In the genomic region with DNA sequence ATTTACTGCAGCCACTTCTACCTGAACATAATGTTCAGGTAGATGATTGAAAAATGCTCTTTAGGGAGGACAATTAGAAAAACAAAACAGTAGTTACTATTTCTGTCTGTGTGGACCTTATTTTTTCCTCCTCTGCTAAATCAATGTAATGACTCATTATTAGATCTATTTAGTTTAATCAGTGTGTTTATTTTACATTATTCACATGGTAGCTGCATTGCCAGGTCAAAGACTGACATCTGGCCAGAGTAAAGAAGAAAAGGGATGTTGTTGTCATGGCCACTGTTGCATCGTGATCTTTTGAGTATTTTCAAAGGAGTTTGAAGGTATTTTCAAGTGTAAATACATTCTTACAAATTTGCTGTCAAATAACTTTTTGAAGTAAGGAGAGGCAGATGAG, we compare ENCODE assay signal across 21 cellular contexts. TPM values are rescaled to one million over a fixed set of nuclear protein-coding genes. Genes with fewer than 3 reads are reported as not detected.
DNase-seq lines count a peak whose midpoint lies in the region; ATAC-seq and TF ChIP-seq lines count a peak whose summit lies in the region.
"Had no signal": no experiment of that assay in that cellular context is flagged by ENCODE, and none has a peak within 500 bp of the region (broad histone marks: within the 10 kb centered on the region; RNA-seq: fewer than 3 reads in every experiment).

No MANE protein-coding gene starts in this region.

- 32 to 56% methylated on average over 1 of the region's 1 CpG for WGBS in upper lobe of left lung, 2 donors

- H3K27ac Mint-ChIP-seq in activated naive CD8-positive, alpha-beta T cell, result peak overlapping the region; percentile 61
- H3K27ac Mint-ChIP-seq in activated naive CD8-positive, alpha-beta T cell treated with anti-CD3 and anti-CD28 coated beads for 36 hours, result no peak overlapping the region
- H3K27ac Mint-ChIP-seq in activated T-helper 1 cell treated with anti-CD3 and anti-CD28 coated beads, Interleukin-12 subunit alpha, Interleukin-12 subunit beta, Interleukin-2, Interleukin-4 antibody, amounts not matched to agents 30 ng/mL and 10 ng/mL and 1 ng/mL, durations not matched to agents 14 hours and 24 hours and 36 hours, result peak overlapping the region; percentile 14
- H3K27ac Mint-ChIP-seq: CD4-positive, alpha-beta T cell had no signal

- TF ChIP-seq EP300 in upper lobe of left lung (IDR thresholded peaks at IDR 0.05), result no peak

- no peaks in the 10 kb centered on the region for H3K27me3 ChIP-seq in upper lobe of left lung
- H3K27me3 ChIP-seq: BLaER1 had no signal

- H3K36me3 Mint-ChIP-seq in activated naive CD8-positive, alpha-beta T cell, result peaks cover 4% of the 10 kb centered on the region
- H3K36me3 Mint-ChIP-seq in activated naive CD8-positive, alpha-beta T cell treated with anti-CD3 and anti-CD28 coated beads for 36 hours, result peaks cover 13% of the 10 kb centered on the region
- H3K36me3 Mint-ChIP-seq in activated T-helper 1 cell treated with anti-CD3 and anti-CD28 coated beads, Interleukin-12 subunit alpha, Interleukin-12 subunit beta, Interleukin-2, Interleukin-4 antibody, amounts not matched to agents 30 ng/mL and 10 ng/mL and 1 ng/mL, durations not matched to agents 14 hours and 24 hours and 36 hours (ENCODE audit: low read depth), result peaks cover 38% of the 10 kb centered on the region

- TF ChIP-seq CTCF in fibroblast of mammary gland (conservative IDR thresholded peaks at IDR 0.05; ENCODE audit: control insufficient read depth, insufficient read depth, low read depth, low read length) (no peak), upper lobe of left lung (IDR thresholded peaks at IDR 0.05) (no peak)

- peaks cover 70% of the 10 kb centered on the region for H3K4me1 Mint-ChIP-seq in activated naive CD8-positive, alpha-beta T cell (ENCODE audit: low read depth)
- H3K4me1 Mint-ChIP-seq in activated naive CD8-positive, alpha-beta T cell treated with anti-CD3 and anti-CD28 coated beads for 36 hours, result peaks cover 41% of the 10 kb centered on the region
- H3K4me1 Mint-ChIP-seq in activated T-helper 1 cell treated with anti-CD3 and anti-CD28 coated beads, Interleukin-12 subunit alpha, Interleukin-12 subunit beta, Interleukin-2, Interleukin-4 antibody, amounts not matched to agents 30 ng/mL and 10 ng/mL and 1 ng/mL, durations not matched to agents 14 hours and 24 hours and 36 hours (ENCODE audit: low read depth), result peaks cover 58% of the 10 kb centered on the region

- DNase-seq in activated naive CD8-positive, alpha-beta T cell treated with anti-CD3 and anti-CD28 coated beads for 36 hours, result no peak
- no peak for DNase-seq in activated T-helper 1 cell treated with anti-CD3 and anti-CD28 coated beads, Interleukin-12 subunit alpha, Interleukin-12 subunit beta, Interleukin-2, Interleukin-4 antibody, amounts not matched to agents 30 ng/mL and 10 ng/mL and 1 ng/mL, durations not matched to agents 14 hours and 24 hours and 36 hours (ENCODE audit: low spot score)
- DNase-seq in fibroblast of mammary gland (ENCODE audit: low read depth), result peak; percentile 23
- DNase-seq in COLO668 (lab: John Stamatoyannopoulos, UW; ENCODE audit: unreplicated experiment), result no peak
- no peak for DNase-seq in upper lobe of left lung
- DNase-seq: CD4-positive, alpha-beta T cell; DND-41; MM.1S; NCI-H1048; NCI-H1417 treated with DMSO at 0.1 percent for 48 hours; NCI-H1930; NCI-H226; NCI-H510A treated with DMSO at 0.1 percent for 48 hours; NCI-H748 treated with DMSO at 0.1 percent for 48 hours; SIG-M5 had no signal

- H3K36me3 ChIP-seq in upper lobe of left lung, result peaks cover 11 to 55% (median 28%) of the 10 kb centered on the region in 4 donors

- H3K9me3 Mint-ChIP-seq in activated naive CD8-positive, alpha-beta T cell (ENCODE audit: low read depth), result no peaks in the 10 kb centered on the region
- H3K9me3 Mint-ChIP-seq in activated naive CD8-positive, alpha-beta T cell treated with anti-CD3 and anti-CD28 coated beads for 36 hours, result no peaks in the 10 kb centered on the region
- H3K9me3 Mint-ChIP-seq in activated T-helper 1 cell treated with anti-CD3 and anti-CD28 coated beads, Interleukin-12 subunit alpha, Interleukin-12 subunit beta, Interleukin-2, Interleukin-4 antibody, amounts not matched to agents 30 ng/mL and 10 ng/mL and 1 ng/mL, durations not matched to agents 14 hours and 24 hours and 36 hours, result no peaks in the 10 kb centered on the region
- H3K9me3 Mint-ChIP-seq: CD4-positive, alpha-beta T cell had no signal

- intact Hi-C loops in activated T-helper 1 cell treated with anti-CD3 and anti-CD28 coated beads, Interleukin-12 subunit alpha, Interleukin-12 subunit beta, Interleukin-2, Interleukin-4 antibody, amounts not matched to agents 30 ng/mL and 10 ng/mL and 1 ng/mL, durations not matched to agents 14 hours and 24 hours and 36 hours (cut with micrococcal nuclease), result loop anchor here (10.0 kb wide), 2 partner anchors 114 to 424 kb away; no protein-coding TSS in a partner anchor

- H3K4me3 ChIP-seq in fibroblast of mammary gland (ENCODE audit: control insufficient read depth, low read depth, low read length), result no peak overlapping the region
- no peak overlapping the region for H3K4me3 ChIP-seq in upper lobe of left lung
- H3K4me3 ChIP-seq: BLaER1, K562 had no signal

- no peak overlapping the region for H3K4me3 Mint-ChIP-seq in activated naive CD8-positive, alpha-beta T cell
- H3K4me3 Mint-ChIP-seq in activated naive CD8-positive, alpha-beta T cell treated with anti-CD3 and anti-CD28 coated beads for 36 hours, result no peak overlapping the region
- no peak overlapping the region for H3K4me3 Mint-ChIP-seq in activated T-helper 1 cell treated with anti-CD3 and anti-CD28 coated beads, Interleukin-12 subunit alpha, Interleukin-12 subunit beta, Interleukin-2, Interleukin-4 antibody, amounts not matched to agents 30 ng/mL and 10 ng/mL and 1 ng/mL, durations not matched to agents 14 hours and 24 hours and 36 hours
- H3K4me3 Mint-ChIP-seq: CD4-positive, alpha-beta T cell had no signal

- H3K27me3 Mint-ChIP-seq in activated naive CD8-positive, alpha-beta T cell, result no peaks in the 10 kb centered on the region
- H3K27me3 Mint-ChIP-seq in activated naive CD8-positive, alpha-beta T cell treated with anti-CD3 and anti-CD28 coated beads for 36 hours, result no peaks in the 10 kb centered on the region
- no peaks in the 10 kb centered on the region for H3K27me3 Mint-ChIP-seq in activated T-helper 1 cell treated with anti-CD3 and anti-CD28 coated beads, Interleukin-12 subunit alpha, Interleukin-12 subunit beta, Interleukin-2, Interleukin-4 antibody, amounts not matched to agents 30 ng/mL and 10 ng/mL and 1 ng/mL, durations not matched to agents 14 hours and 24 hours and 36 hours (ENCODE audit: insufficient read depth)
- H3K27me3 Mint-ChIP-seq: CD4-positive, alpha-beta T cell had no signal

- H3K9me3 ChIP-seq in upper lobe of left lung, result no peaks in the 10 kb centered on the region
- H3K9me3 ChIP-seq: BLaER1 had no signal

- H3K27ac ChIP-seq in upper lobe of left lung, result no peak overlapping the region
- H3K27ac ChIP-seq: BLaER1, RWPE1 had no signal

- ATAC-seq in GM21619 (IDR thresholded peaks at IDR 0.05; ENCODE audit: unreplicated experiment) (no peak), upper lobe of left lung (ENCODE audit: low FRiP score in 2 of 2) (no peak)
- ATAC-seq: K562, SK-N-SH treated with all-trans-retinoic acid at 6 μM for 48 hours had no signal

- TF ChIP-seq POLR2A in upper lobe of left lung (IDR thresholded peaks at IDR 0.05), result no peak

- H3K4me1 ChIP-seq in upper lobe of left lung, result peaks cover 18 to 31% (median 28%) of the 10 kb centered on the region in 4 donors

RNA-seq across cellular contexts. Expression of gene CMTR1, which starts 5.9 kb away (rescaled TPM):
- total RNA-seq in activated naive CD8-positive, alpha-beta T cell treated with anti-CD3 and anti-CD28 coated beads for 36 hours, result 10 to 100 TPM; 53.3 to 55.2 TPM
- total RNA-seq in activated T-helper 1 cell treated with anti-CD3 and anti-CD28 coated beads, Interleukin-12 subunit alpha, Interleukin-12 subunit beta, Interleukin-2, Interleukin-4 antibody, amounts not matched to agents 30 ng/mL and 10 ng/mL and 1 ng/mL, durations not matched to agents 14 hours and 24 hours and 36 hours, result 53.5 and 54.4 TPM in 2 replicates
- total RNA-seq in upper lobe of left lung, result 10 to 100 TPM; 34.5 to 80.7 (median 38.1) TPM
